11 cellular contexts compared by ENCODE assay signal in the genomic region with DNA sequence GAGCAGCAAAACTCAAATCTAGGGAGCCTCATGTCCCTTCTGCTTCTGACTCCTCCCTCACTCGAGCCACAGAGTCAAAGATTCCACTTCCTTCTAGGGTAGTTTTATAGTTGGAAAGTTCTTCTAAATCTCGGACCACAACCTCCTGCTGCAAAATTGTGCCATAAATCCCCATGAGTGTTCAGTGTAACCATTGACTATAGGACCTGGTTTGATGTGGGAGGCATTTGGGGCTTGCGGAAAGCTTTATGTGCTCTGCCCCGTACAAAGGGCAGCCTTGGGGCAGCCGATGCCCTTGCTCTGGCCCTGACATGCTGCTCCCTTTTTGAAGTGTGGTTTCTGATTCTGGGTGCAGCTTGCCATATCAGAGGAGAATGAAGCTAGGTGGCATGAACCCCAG. TPM values are rescaled to one million over a fixed set of nuclear protein-coding genes. Genes with fewer than 3 reads are reported as not detected.
A peak's percentile ranks its signal among the peaks of the same experiment; 100 is the strongest.
DNase-seq lines count a peak whose midpoint lies in the region; ATAC-seq and TF ChIP-seq lines count a peak whose summit lies in the region.
"Had no signal": no experiment of that assay in that cellular context is flagged by ENCODE, and none has a peak within 500 bp of the region (broad histone marks: within the 10 kb centered on the region; RNA-seq: fewer than 3 reads in every experiment).

No MANE protein-coding gene starts in this region.

- peaks cover 4 to 22% of the 10 kb centered on the region in 2 donors for H3K4me1 ChIP-seq in naive thymus-derived CD4-positive, alpha-beta T cell (ENCODE audit: control insufficient read depth in 2 of 2, insufficient read depth in 2 of 2, low read length in 2 of 2)

- CTCF ChIA-PET in naive thymus-derived CD4-positive, alpha-beta T cell (lab: Charles Lee): interaction anchor here (0.6 to 1.5 kb wide), 3 partner anchors 9 to 207 kb away, joined by 3 to 4 read pairs (median 4); no protein-coding TSS in a partner anchor

- no peak for TF ChIP-seq EP300 in Ishikawa (IDR thresholded peaks at IDR 0.05; ENCODE audit: borderline replicate concordance)

- no peak for TF ChIP-seq RAD21 in Ishikawa (IDR thresholded peaks at IDR 0.05; ENCODE audit: low read depth)

- H3K27ac Mint-ChIP-seq in activated naive CD8-positive, alpha-beta T cell: peak overlapping the region; percentile 90
- peak overlapping the region in 5 of 9 donors; percentile 21 to 88 (median 56) for H3K27ac Mint-ChIP-seq in naive thymus-derived CD4-positive, alpha-beta T cell

- no peaks in the 10 kb centered on the region for H3K27me3 Mint-ChIP-seq in activated naive CD8-positive, alpha-beta T cell
- no peaks in the 10 kb centered on the region for H3K27me3 Mint-ChIP-seq in naive thymus-derived CD4-positive, alpha-beta T cell

- no peaks in the 10 kb centered on the region for H3K36me3 ChIP-seq in naive thymus-derived CD4-positive, alpha-beta T cell (ENCODE audit: control insufficient read depth in 2 of 3, insufficient read depth in 3 of 3, low read length in 3 of 3)
- H3K36me3 ChIP-seq: SJCRH30 had no signal

- no peaks in the 10 kb centered on the region for H3K9me3 ChIP-seq in naive thymus-derived CD4-positive, alpha-beta T cell (ENCODE audit: control insufficient read depth in 2 of 3, low read length in 3 of 3)
- H3K9me3 ChIP-seq: SJCRH30 had no signal

- H3K27ac ChIP-seq in naive thymus-derived CD4-positive, alpha-beta T cell (ENCODE audit: low read depth, low read length): no peak overlapping the region
- H3K27ac ChIP-seq: SJCRH30 had no signal

- H3K4me3 Mint-ChIP-seq in activated naive CD8-positive, alpha-beta T cell: peak overlapping the region; percentile 25
- H3K4me3 Mint-ChIP-seq in naive thymus-derived CD4-positive, alpha-beta T cell: peak overlapping the region in 6 of 10 donors; percentile 33 to 73 (median 54)

- peaks cover 59% of the 10 kb centered on the region for H3K4me1 Mint-ChIP-seq in activated naive CD8-positive, alpha-beta T cell (ENCODE audit: low read depth)
- H3K4me1 Mint-ChIP-seq in naive thymus-derived CD4-positive, alpha-beta T cell: peaks cover 24 to 65% (median 56%) of the 10 kb centered on the region in 7 donors

- H3K27me3 ChIP-seq in naive thymus-derived CD4-positive, alpha-beta T cell (ENCODE audit: control insufficient read depth in 2 of 2, insufficient read depth in 2 of 2, low read length in 2 of 2): no peaks in the 10 kb centered on the region
- H3K27me3 ChIP-seq: SJCRH30 had no signal

- no peak for ATAC-seq in naive thymus-derived CD4-positive, alpha-beta T cell
- ATAC-seq in HG03175 (IDR thresholded peaks at IDR 0.05; ENCODE audit: unreplicated experiment) (no peak), HG02973 (IDR thresholded peaks at IDR 0.05; ENCODE audit: unreplicated experiment) (no peak)

- POLR2A ChIA-PET in naive thymus-derived CD4-positive, alpha-beta T cell (lab: Charles Lee): interaction anchor here (0.8 to 2.1 kb wide), 9 partner anchors 8 to 128 kb away, joined by 3 to 9 read pairs (median 4); no protein-coding TSS in a partner anchor

- no peaks in the 10 kb centered on the region for H3K9me3 Mint-ChIP-seq in activated naive CD8-positive, alpha-beta T cell (ENCODE audit: low read depth)
- H3K9me3 Mint-ChIP-seq in naive thymus-derived CD4-positive, alpha-beta T cell: no peaks in the 10 kb centered on the region

- intact Hi-C loops in naive thymus-derived CD4-positive, alpha-beta T cell (cut with micrococcal nuclease): loop anchor here in 1 of 2 donors (2.0 kb wide), 1 partner anchor 27 kb away; no protein-coding TSS in a partner anchor

- DNase-seq in CD1c-positive myeloid dendritic cell (ENCODE audit: extremely low spot score) (peak; percentile 87), NCI-H2107 (lab: John Stamatoyannopoulos, UW) (no peak)
- DNase-seq in naive thymus-derived CD4-positive, alpha-beta T cell: peak in 1 of 9 donors; percentile 57
- DNase-seq in stimulated activated CD4-positive, alpha-beta T cell treated with anti-CD3 and anti-CD28 coated beads, Interleukin-2, amount 100 ng/mL, for 24 hours: no peak
- DNase-seq: DMS79, NCI-H1092, SJCRH30 had no signal

- H3K4me3 ChIP-seq in naive thymus-derived CD4-positive, alpha-beta T cell (ENCODE audit: low read length): no peak overlapping the region
- H3K4me3 ChIP-seq: SJCRH30 had no signal

- no peaks in the 10 kb centered on the region for H3K36me3 Mint-ChIP-seq in activated naive CD8-positive, alpha-beta T cell
- H3K36me3 Mint-ChIP-seq in naive thymus-derived CD4-positive, alpha-beta T cell: peaks cover 0 to 2% (median 0%) of the 10 kb centered on the region in 5 donors

TF ChIP-seq in Ishikawa, 13 proteins besides CTCF, POLR2A, EP300 and RAD21:
- TF ChIP-seq TAF1 (IDR thresholded peaks at IDR 0.05; ENCODE audit: low read depth): no peak
- peak; percentile 69 for TF ChIP-seq CEBPB (IDR thresholded peaks at IDR 0.05)

RNA-seq across cellular contexts. Expression of a gene that starts 43.6 kb away (rescaled TPM):
- 10 to 100 TPM; 10.8 to 69.9 (median 26.7) TPM for total RNA-seq in naive thymus-derived CD4-positive, alpha-beta T cell
- polyA plus RNA-seq in naive thymus-derived CD4-positive, alpha-beta T cell: 1 to 10 TPM; 2.2 to 2.8 TPM

RNA-seq across cellular contexts. Expression of a gene that starts 45.5 kb away (rescaled TPM):
- 100 to 1,000 TPM in 1 of 5 experiments, 10 to 100 TPM in 4; 59.4 to 204 (median 81.3) TPM for total RNA-seq in naive thymus-derived CD4-positive, alpha-beta T cell
- 100 to 1,000 TPM; 107 to 132 TPM for polyA plus RNA-seq in naive thymus-derived CD4-positive, alpha-beta T cell
